23 cellular contexts compared by ENCODE assay signal in genomic region chr4:142528433-142528832, GRCh38.
A peak's percentile ranks its signal among the peaks of the same experiment; 100 is the strongest.
DNase-seq lines count a peak whose midpoint lies in the region; ATAC-seq and TF ChIP-seq lines count a peak whose summit lies in the region.
"Had no signal": no experiment of that assay in that cellular context is flagged by ENCODE, and none has a peak within 500 bp of the region (broad histone marks: within the 10 kb centered on the region; RNA-seq: fewer than 3 reads in every experiment).

No MANE protein-coding gene starts in this region.

- H3K4me3 ChIP-seq in breast epithelium (no peak overlapping the region), mammary epithelial cell (replicated peaks in 1 of 3; ENCODE audit: insufficient read depth in 1 of 3, low read depth in 2 of 3, low read length in 3 of 3) (no peak overlapping the region), fibroblast of pulmonary artery (replicated peaks; ENCODE audit: low read depth, low read length) (no peak overlapping the region), neuronal stem cell (ENCODE audit: low read length in 2 of 2) (no peak overlapping the region), gastrocnemius medialis (no peak overlapping the region)
- H3K4me3 ChIP-seq: BLaER1, SJSA1 had no signal

- no peak overlapping the region for H2BK5ac ChIP-seq in neuronal stem cell (ENCODE audit: low read length)

- no peak overlapping the region for H3K4me2 ChIP-seq in mammary epithelial cell (ENCODE audit: insufficient read depth, low read depth, low read length)
- no peak overlapping the region for H3K4me2 ChIP-seq in neuronal stem cell (ENCODE audit: insufficient read depth, low read length, poor library complexity, severe bottlenecking)
- H3K4me2 ChIP-seq: BLaER1 had no signal

- no peak overlapping the region for H3K18ac ChIP-seq in neuronal stem cell (ENCODE audit: low read length)

- H3K36me3 ChIP-seq in breast epithelium: no peaks in the 10 kb centered on the region
- no peaks in the 10 kb centered on the region for H3K36me3 ChIP-seq in mammary epithelial cell (ENCODE audit: insufficient read depth, low read length)
- H3K36me3 ChIP-seq in neuronal stem cell (replicated peaks in 1 of 2; ENCODE audit: control insufficient read depth in 2 of 2, insufficient read depth in 2 of 2, low read length in 2 of 2): no peaks in the 10 kb centered on the region
- H3K36me3 ChIP-seq in gastrocnemius medialis: no peaks in the 10 kb centered on the region
- H3K36me3 ChIP-seq: BLaER1, SJSA1 had no signal

- dilution Hi-C loops in mammary epithelial cell (cut with HindIII; ENCODE audit: low sequenced_read_pairs): no loop called here

- H3K4me1 Mint-ChIP-seq in MCF 10A (ENCODE audit: insufficient read depth, unreplicated experiment): no peaks in the 10 kb centered on the region

- no peak overlapping the region for H3K4me3 Mint-ChIP-seq in MCF 10A (ENCODE audit: unreplicated experiment)
- H3K4me3 Mint-ChIP-seq: CD4-positive, CD25-positive, alpha-beta regulatory T cell had no signal

- no peaks in the 10 kb centered on the region for H3K9me3 Mint-ChIP-seq in MCF 10A (ENCODE audit: unreplicated experiment)

- no peak for ATAC-seq in gastrocnemius medialis
- no peak for ATAC-seq in stimulated activated naive CD8-positive, alpha-beta T cell treated with anti-CD3 and anti-CD28 coated beads, Interleukin-15, Interleukin-2, amounts not matched to agents 100 U/mL and 50 U/mL, for 24 hours
- ATAC-seq: HCT116, HepG2 had no signal

- H4K20me1 ChIP-seq in mammary epithelial cell (ENCODE audit: insufficient read depth, low read length): no peaks in the 10 kb centered on the region
- H4K20me1 ChIP-seq: BLaER1 had no signal

- POLR2A ChIA-PET in MCF 10A (lab: Yijun Ruan, JAX): no interaction called here

- TF ChIP-seq POLR2A in breast epithelium (IDR thresholded peaks at IDR 0.05) (no peak), gastrocnemius medialis (IDR thresholded peaks at IDR 0.05) (no peak)

- no peak overlapping the region for H2BK15ac ChIP-seq in neuronal stem cell (ENCODE audit: low read length)

- no peak overlapping the region for H2AK5ac ChIP-seq in neuronal stem cell (ENCODE audit: low read depth, low read length)

- in situ Hi-C loops in mammary epithelial cell (cut with MboI; ENCODE audit: low sequenced_read_pairs in 2 of 2) (no loop called here), gastrocnemius medialis (cut with MboI; ENCODE audit: low sequenced_read_pairs in 4 of 4) (no loop called here)

- H3K4me1 ChIP-seq in breast epithelium: no peaks in the 10 kb centered on the region
- peaks cover under 1% of the 10 kb centered on the region for H3K4me1 ChIP-seq in mammary epithelial cell (ENCODE audit: insufficient read depth, low read length)
- H3K4me1 ChIP-seq in neuronal stem cell (ENCODE audit: control insufficient read depth in 2 of 2, insufficient read depth in 1 of 2, low read depth in 1 of 2, low read length in 2 of 2): no peaks in the 10 kb centered on the region
- no peaks in the 10 kb centered on the region for H3K4me1 ChIP-seq in gastrocnemius medialis
- H3K4me1 ChIP-seq: BLaER1, SJSA1 had no signal

- intact Hi-C loops in MCF 10A (cut with micrococcal nuclease): no loop called here
- intact Hi-C loops in breast epithelium (cut with DNase I; ENCODE audit: low total_unique reads): loop anchor here (5.0 kb wide), 1 partner anchor 171 kb away; no protein-coding TSS in a partner anchor
- intact Hi-C loops in mammary epithelial cell (cut with micrococcal nuclease): no loop called here
- intact Hi-C loops in gastrocnemius medialis (cut with DNase I; ENCODE audit: low total_unique reads): no loop called here

- CTCF ChIA-PET in MCF 10A (lab: Yijun Ruan, JAX) (interaction anchor here (0.6 kb wide), 1 partner anchor 318 kb away, joined by 4 read pairs; no protein-coding TSS in a partner anchor), mammary epithelial cell (lab: Charles Lee; ENCODE audit: low non-redundant PET) (no interaction called here)

- no peaks in the 10 kb centered on the region for H3K9me3 ChIP-seq in breast epithelium
- no peaks in the 10 kb centered on the region for H3K9me3 ChIP-seq in mammary epithelial cell (replicated peaks; ENCODE audit: insufficient read depth, low read length)
- H3K9me3 ChIP-seq in neuronal stem cell (replicated peaks in 1 of 2; ENCODE audit: control insufficient read depth in 2 of 2, insufficient read depth in 1 of 2, low read depth in 1 of 2, low read length in 2 of 2): no peaks in the 10 kb centered on the region
- H3K9me3 ChIP-seq in gastrocnemius medialis: no peaks in the 10 kb centered on the region
- H3K9me3 ChIP-seq: BLaER1, SJSA1 had no signal

- H2AFZ ChIP-seq in mammary epithelial cell (ENCODE audit: low read depth, low read length) (no peak overlapping the region), neuronal stem cell (ENCODE audit: low read length) (peak overlapping the region; percentile 16)

- H3K27me3 Mint-ChIP-seq in MCF 10A (ENCODE audit: insufficient read depth, unreplicated experiment): no peaks in the 10 kb centered on the region
- H3K27me3 Mint-ChIP-seq: CD4-positive, CD25-positive, alpha-beta regulatory T cell had no signal

- 83% methylated on average over 1 of the region's 1 CpG for WGBS in mammary epithelial cell (ENCODE audit: low coverage, missing lambda C conversion rate)
- WGBS in neuronal stem cell (ENCODE audit: extremely low coverage in 2 of 2, insufficient read length in 2 of 2, insufficient replicate concordance in 1 of 2), 2 donors: no CpG with 5 or more reads among the region's 1 CpG

- H4K91ac ChIP-seq in neuronal stem cell (ENCODE audit: low read depth, low read length, poor library complexity): no peak overlapping the region

- no TSS peak for BruUV-seq in MCF 10A (replicated peaks; lab: Mats Ljungman, UMichigan)
- no TSS peak for BruUV-seq in mammary epithelial cell (replicated peaks; lab: Mats Ljungman, UMichigan)

- no peak overlapping the region for H3K4ac ChIP-seq in neuronal stem cell (ENCODE audit: low read length)

- H3K79me2 ChIP-seq in mammary epithelial cell (ENCODE audit: insufficient read depth, low read length): no peaks in the 10 kb centered on the region

- H3K23ac ChIP-seq in neuronal stem cell (ENCODE audit: low read depth, low read length, poor library complexity): no peak overlapping the region

- no peak overlapping the region for H3K9ac ChIP-seq in mammary epithelial cell (ENCODE audit: insufficient read depth, low read length)
- H3K9ac ChIP-seq in neuronal stem cell (ENCODE audit: low read depth, low read length, poor library complexity): no peak overlapping the region
- H3K9ac ChIP-seq: BLaER1 had no signal

- TF ChIP-seq CTCF in MCF 10A (IDR thresholded peaks at IDR 0.05; ENCODE audit: unreplicated experiment) (no peak), breast epithelium (IDR thresholded peaks at IDR 0.05) (no peak), mammary epithelial cell (conservative IDR thresholded peaks at IDR 0.05 in 1 of 2, IDR thresholded peaks at IDR 0.05 in 1 of 2; ENCODE audit: extremely low read depth in 1 of 2, insufficient read depth in 1 of 2, low read depth in 1 of 2, low read length in 2 of 2) (no peak), fibroblast of pulmonary artery (IDR thresholded peaks at IDR 0.05; ENCODE audit: low read length, missing control alignments) (no peak), gastrocnemius medialis (IDR thresholded peaks at IDR 0.05 in 4 of 5, conservative IDR thresholded peaks at IDR 0.05 in 1 of 5) (no peak)

- no peak overlapping the region for H3K14ac ChIP-seq in neuronal stem cell (ENCODE audit: low read length)

- peak; percentile 15 for DNase-seq in MCF 10A (ENCODE audit: unreplicated experiment)
- DNase-seq in breast epithelium (ENCODE audit: low spot score in 2 of 2): no peak
- peak; percentile 39 for DNase-seq in mammary epithelial cell
- DNase-seq in fibroblast of pulmonary artery (ENCODE audit: low read depth): peak; percentile 10
- DNase-seq in neuronal stem cell (ENCODE audit: low spot score): no peak
- DNase-seq in gastrocnemius medialis: no peak
- no peak for DNase-seq in stimulated activated naive CD8-positive, alpha-beta T cell treated with anti-CD3 and anti-CD28 coated beads, Interleukin-15, Interleukin-2, amounts not matched to agents 100 U/mL and 50 U/mL, for 24 hours
- no peak for DNase-seq in HK-2 (ENCODE audit: unreplicated experiment)
- DNase-seq: CD4-positive, CD25-positive, alpha-beta regulatory T cell; Karpas-422; NCI-H1105; NCI-H1436 treated with DMSO at 0.1 percent for 48 hours; NCI-H2029; NCI-H446 treated with DMSO at 0.1 percent for 48 hours; NCI-H526; NCI-H82; NK-92 treated with Interleukin-12 subunit alpha and Interleukin-12 subunit beta, amount 100 ng/mL, for 24 hours; Right ventricle myocardium superior; RPMI8226 had no signal

- H3K27ac ChIP-seq in breast epithelium (no peak overlapping the region), mammary epithelial cell (ENCODE audit: insufficient read depth, low read depth, low read length) (no peak overlapping the region), neuronal stem cell (replicated peaks; ENCODE audit: low read length) (no peak overlapping the region), gastrocnemius medialis (no peak overlapping the region)
- H3K27ac ChIP-seq: BLaER1, SJSA1 had no signal

- no peak overlapping the region for H3K27ac Mint-ChIP-seq in MCF 10A (ENCODE audit: low read depth, unreplicated experiment)
- H3K27ac Mint-ChIP-seq: CD4-positive, CD25-positive, alpha-beta regulatory T cell had no signal

- H3K36me3 Mint-ChIP-seq in MCF 10A (ENCODE audit: insufficient read depth, unreplicated experiment): no peaks in the 10 kb centered on the region

- H3K27me3 ChIP-seq in breast epithelium (no peaks in the 10 kb centered on the region), mammary epithelial cell (ENCODE audit: insufficient read depth, low read length) (no peaks in the 10 kb centered on the region), neuronal stem cell (ENCODE audit: control insufficient read depth in 3 of 3, insufficient read depth in 3 of 3, low read depth in 1 of 3, low read length in 3 of 3) (no peaks in the 10 kb centered on the region), gastrocnemius medialis (no peaks in the 10 kb centered on the region)
- H3K27me3 ChIP-seq: BLaER1, SJSA1 had no signal

- no peak overlapping the region for H2BK12ac ChIP-seq in neuronal stem cell (ENCODE audit: low read length)

- no peak overlapping the region for H4K8ac ChIP-seq in neuronal stem cell (ENCODE audit: low read depth, low read length)

- H2BK120ac ChIP-seq in neuronal stem cell (ENCODE audit: low read depth, low read length): no peak overlapping the region

- H3K79me1 ChIP-seq in neuronal stem cell (ENCODE audit: low read depth, low read length): no peaks in the 10 kb centered on the region

Comparison
In these comparisons a context has a peak if more than half of its experiments do, and no peak if none do; other contexts are left out.
1. DNase-seq: peak in MCF 10A (single experiment), mammary epithelial cell (single experiment) and fibroblast of pulmonary artery (single experiment); none in breast epithelium (0 of 2), neuronal stem cell (single experiment), gastrocnemius medialis (0 of 2), stimulated activated naive CD8-positive, alpha-beta T cell treated with anti-CD3 and anti-CD28 coated beads, Interleukin-15, Interleukin-2, amounts not matched to agents 100 U/mL and 50 U/mL, for 24 hours (single experiment) and HK-2 (single experiment).